ENCODE assay signal across 1 cellular context in genomic region chr6:158040051-158040803, GRCh38.
A peak's percentile ranks its signal among the peaks of the same experiment; 100 is the strongest.
TF ChIP-seq lines count a peak whose summit lies in the region.

No MANE protein-coding gene starts in this region.

TF ChIP-seq in HepG2, 621 proteins besides CTCF, POLR2A, EP300 and RAD21 (continued from another document and continues in another):
- TF ChIP-seq NFAT5 (CRISPR knock-in tag; IDR thresholded peaks at IDR 0.05) = no peak
- peak; percentile 25; the same call in 1 of the 2 replicates for TF ChIP-seq HBP1 (CRISPR knock-in tag; IDR thresholded peaks at IDR 0.05; ENCODE audit: low read depth)
- peak; percentile 97 for TF ChIP-seq ZNF503 (CRISPR knock-in tag; IDR thresholded peaks at IDR 0.05)
- TF ChIP-seq EED (CRISPR knock-in tag; IDR thresholded peaks at IDR 0.05) = no peak
- no peak for TF ChIP-seq FOXO4 (CRISPR knock-in tag; conservative IDR thresholded peaks at IDR 0.05)
- no peak for TF ChIP-seq E2F5 (CRISPR knock-in tag; conservative IDR thresholded peaks at IDR 0.05)
- no peak for TF ChIP-seq CENPX (CRISPR knock-in tag; IDR thresholded peaks at IDR 0.05)
- TF ChIP-seq ZNF619 (CRISPR knock-in tag; IDR thresholded peaks at IDR 0.05) = no peak
- TF ChIP-seq ZNF543 (CRISPR knock-in tag; IDR thresholded peaks at IDR 0.05) = peak; percentile 14; the same call in 1 of the 2 replicates
- TF ChIP-seq ZNF770 (CRISPR knock-in tag; IDR thresholded peaks at IDR 0.05) = peak; percentile 20; the same call in 1 of the 2 replicates
- no peak for TF ChIP-seq EZH2 (conservative IDR thresholded peaks at IDR 0.05; ENCODE audit: low read depth, low read length)
- no peak for TF ChIP-seq ARHGAP35 (CRISPR knock-in tag; IDR thresholded peaks at IDR 0.05; ENCODE audit: borderline replicate concordance)
- TF ChIP-seq NR2F1 (CRISPR knock-in tag; IDR thresholded peaks at IDR 0.05) = peak in 1 of 2 experiments; percentile 14; a peak in 1 of 4 replicates
- no peak; the same call in 1 of the 2 replicates for TF ChIP-seq HOXA9 (CRISPR knock-in tag; IDR thresholded peaks at IDR 0.05; ENCODE audit: borderline replicate concordance)
- TF ChIP-seq SIX4 (CRISPR knock-in tag; IDR thresholded peaks at IDR 0.05) = peak; percentile 85
- 0 out of 2 replicates have a peak, but pooled peaks have one; percentile 37 for TF ChIP-seq HINFP (CRISPR knock-in tag; IDR thresholded peaks at IDR 0.05; ENCODE audit: low read depth)
- TF ChIP-seq ZNF430 (CRISPR knock-in tag; IDR thresholded peaks at IDR 0.05) = peak; percentile 35; the same call in 1 of the 2 replicates
- no peak for TF ChIP-seq IRX3 (CRISPR knock-in tag; IDR thresholded peaks at IDR 0.05; ENCODE audit: borderline replicate concordance, low read depth)
- TF ChIP-seq HNRNPH1 (optimal IDR thresholded peaks at IDR 0.05; ENCODE audit: low read depth, low read length) = no peak
- no peak for TF ChIP-seq ZNF883 (CRISPR knock-in tag; IDR thresholded peaks at IDR 0.05; ENCODE audit: not compliant biosample characterization)
- no peak for TF ChIP-seq PBX3 (CRISPR knock-in tag; IDR thresholded peaks at IDR 0.05; ENCODE audit: borderline replicate concordance)
- peak; percentile 39; the same call in 1 of the 2 replicates for TF ChIP-seq GABPB1 (CRISPR knock-in tag; IDR thresholded peaks at IDR 0.05)
- TF ChIP-seq KDM4B (CRISPR knock-in tag; IDR thresholded peaks at IDR 0.05) = no peak; the same call in 1 of the 2 replicates
- no peak for TF ChIP-seq ZNF687 (CRISPR knock-in tag; IDR thresholded peaks at IDR 0.05)
- peak; percentile 92 for TF ChIP-seq JUN (CRISPR knock-in tag; IDR thresholded peaks at IDR 0.05)
- TF ChIP-seq HOMEZ (CRISPR knock-in tag; IDR thresholded peaks at IDR 0.05; ENCODE audit: low read depth) = peak; percentile 56; the same call in 1 of the 2 replicates
- no peak for TF ChIP-seq DPF2 (CRISPR knock-in tag; IDR thresholded peaks at IDR 0.05; ENCODE audit: borderline replicate concordance, low read depth)
- TF ChIP-seq ZNF567 (CRISPR knock-in tag; IDR thresholded peaks at IDR 0.05; ENCODE audit: borderline replicate concordance) = no peak
- TF ChIP-seq CENPBD1 (CRISPR knock-in tag; IDR thresholded peaks at IDR 0.05; ENCODE audit: borderline replicate concordance, low read depth) = no peak
- no peak for TF ChIP-seq ATM (IDR thresholded peaks at IDR 0.05; ENCODE audit: borderline replicate concordance)
- TF ChIP-seq KAT2B (IDR thresholded peaks at IDR 0.05; ENCODE audit: borderline replicate concordance, low read depth, low read length) = no peak
- TF ChIP-seq NFE2L1 (CRISPR knock-in tag; IDR thresholded peaks at IDR 0.05; ENCODE audit: borderline replicate concordance) = peak; percentile 79; the same call in 1 of the 2 replicates
- no peak for TF ChIP-seq MTF2 (CRISPR knock-in tag; IDR thresholded peaks at IDR 0.05; ENCODE audit: borderline replicate concordance)
- no peak for TF ChIP-seq ZNF7 (CRISPR knock-in tag; IDR thresholded peaks at IDR 0.05)
